1 cellular context compared by ENCODE assay signal in genomic region chr5:172564187-172564586, GRCh38.
TF ChIP-seq lines count a peak whose summit lies in the region.

No MANE protein-coding gene starts in this region.

TF ChIP-seq in HepG2, 621 proteins besides CTCF, POLR2A, EP300 and RAD21 (continued from another document and continues in another):
- TF ChIP-seq RXRA (CRISPR knock-in tag; IDR thresholded peaks at IDR 0.05) (peak; percentile 53; the same call in 1 of the 2 replicates), RFX3 (CRISPR knock-in tag; IDR thresholded peaks at IDR 0.05) (no peak), NFIB (CRISPR knock-in tag; IDR thresholded peaks at IDR 0.05; ENCODE audit: borderline replicate concordance) (no peak), ZNF652 (CRISPR knock-in tag; IDR thresholded peaks at IDR 0.05; ENCODE audit: borderline replicate concordance, low read depth) (no peak), MTF1 (CRISPR knock-in tag; IDR thresholded peaks at IDR 0.05) (no peak), ZNF251 (CRISPR knock-in tag; IDR thresholded peaks at IDR 0.05) (no peak), SMARCC2 (IDR thresholded peaks at IDR 0.05) (no peak), ZNF44 (CRISPR knock-in tag; IDR thresholded peaks at IDR 0.05) (no peak), EZH2 (conservative IDR thresholded peaks at IDR 0.05; ENCODE audit: low read depth, low read length) (no peak), ZNF761 (CRISPR knock-in tag; conservative IDR thresholded peaks at IDR 0.05) (no peak), ATF7 (IDR thresholded peaks at IDR 0.05) (no peak), ATF7 (CRISPR knock-in tag; IDR thresholded peaks at IDR 0.05) (peak; percentile 38; the same call in 1 of the 2 replicates), RFXAP (CRISPR knock-in tag; IDR thresholded peaks at IDR 0.05; ENCODE audit: borderline replicate concordance) (no peak), ZNF281 (CRISPR knock-in tag; IDR thresholded peaks at IDR 0.05; ENCODE audit: borderline replicate concordance) (peak; percentile 19; the same call in 1 of the 2 replicates), BORCS8-MEF2B (CRISPR knock-in tag; IDR thresholded peaks at IDR 0.05) (peak; percentile 78; the same call in 1 of the 2 replicates), ZBTB2 (CRISPR knock-in tag; IDR thresholded peaks at IDR 0.05; ENCODE audit: low read depth) (no peak), SIN3A (IDR thresholded peaks at IDR 0.05; ENCODE audit: borderline replicate concordance, low read depth, low read length) (no peak), TARDBP (CRISPR knock-in tag; IDR thresholded peaks at IDR 0.05) (peak; percentile 67; the same call in 1 of the 2 replicates), SP1 (IDR thresholded peaks at IDR 0.05) (no peak), SP1 (CRISPR knock-in tag; IDR thresholded peaks at IDR 0.05) (no peak), CCAR2 (optimal IDR thresholded peaks at IDR 0.05; ENCODE audit: low read depth, low read length) (no peak), ZNF816 (CRISPR knock-in tag; IDR thresholded peaks at IDR 0.05; ENCODE audit: borderline replicate concordance) (no peak), TCF12 (IDR thresholded peaks at IDR 0.05) (no peak), TCF12 (CRISPR knock-in tag; IDR thresholded peaks at IDR 0.05) (no peak), ZNF777 (CRISPR knock-in tag; IDR thresholded peaks at IDR 0.05) (no peak), ZNF337 (CRISPR knock-in tag; IDR thresholded peaks at IDR 0.05; ENCODE audit: borderline replicate concordance, low read depth) (no peak), ZNF124 (CRISPR knock-in tag; IDR thresholded peaks at IDR 0.05) (no peak), NR2F6 (IDR thresholded peaks at IDR 0.05) (peak; percentile 47; the same call in 1 of the 2 replicates), NR2F6 (CRISPR knock-in tag; IDR thresholded peaks at IDR 0.05) (peak; percentile 44; the same call in 1 of the 2 replicates)
- TF ChIP-seq, protein P1, sequence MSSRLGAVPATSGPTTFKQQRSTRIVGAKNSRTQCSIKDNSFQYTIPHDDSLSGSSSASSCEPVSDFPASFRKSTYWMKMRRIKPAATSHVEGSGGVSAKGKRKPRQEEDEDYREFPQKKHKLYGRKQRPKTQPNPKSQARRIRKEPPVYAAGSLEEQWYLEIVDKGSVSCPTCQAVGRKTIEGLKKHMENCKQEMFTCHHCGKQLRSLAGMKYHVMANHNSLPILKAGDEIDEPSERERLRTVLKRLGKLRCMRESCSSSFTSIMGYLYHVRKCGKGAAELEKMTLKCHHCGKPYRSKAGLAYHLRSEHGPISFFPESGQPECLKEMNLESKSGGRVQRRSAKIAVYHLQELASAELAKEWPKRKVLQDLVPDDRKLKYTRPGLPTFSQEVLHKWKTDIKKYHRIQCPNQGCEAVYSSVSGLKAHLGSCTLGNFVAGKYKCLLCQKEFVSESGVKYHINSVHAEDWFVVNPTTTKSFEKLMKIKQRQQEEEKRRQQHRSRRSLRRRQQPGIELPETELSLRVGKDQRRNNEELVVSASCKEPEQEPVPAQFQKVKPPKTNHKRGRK (CRISPR knock-in tag; IDR thresholded peaks at IDR 0.05) = no peak
- TF ChIP-seq, protein P2, sequence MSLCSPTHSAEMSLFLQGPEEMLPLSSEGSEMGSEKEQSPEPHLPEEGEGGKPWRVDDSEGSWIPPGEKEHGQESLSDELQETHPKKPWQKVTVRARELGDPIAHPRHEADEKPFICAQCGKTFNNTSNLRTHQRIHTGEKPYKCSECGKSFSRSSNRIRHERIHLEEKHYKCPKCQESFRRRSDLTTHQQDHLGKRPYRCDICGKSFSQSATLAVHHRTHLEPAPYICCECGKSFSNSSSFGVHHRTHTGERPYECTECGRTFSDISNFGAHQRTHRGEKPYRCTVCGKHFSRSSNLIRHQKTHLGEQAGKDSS (CRISPR knock-in tag; IDR thresholded peaks at IDR 0.05; ENCODE audit: borderline replicate concordance, low read depth) = peak; percentile 67; the same call in 1 of the 2 replicates
- TF ChIP-seq, protein P3, sequence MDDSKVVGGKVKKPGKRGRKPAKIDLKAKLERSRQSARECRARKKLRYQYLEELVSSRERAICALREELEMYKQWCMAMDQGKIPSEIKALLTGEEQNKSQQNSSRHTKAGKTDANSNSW (CRISPR knock-in tag; IDR thresholded peaks at IDR 0.05; ENCODE audit: borderline replicate concordance) = no peak
- TF ChIP-seq, protein P4, sequence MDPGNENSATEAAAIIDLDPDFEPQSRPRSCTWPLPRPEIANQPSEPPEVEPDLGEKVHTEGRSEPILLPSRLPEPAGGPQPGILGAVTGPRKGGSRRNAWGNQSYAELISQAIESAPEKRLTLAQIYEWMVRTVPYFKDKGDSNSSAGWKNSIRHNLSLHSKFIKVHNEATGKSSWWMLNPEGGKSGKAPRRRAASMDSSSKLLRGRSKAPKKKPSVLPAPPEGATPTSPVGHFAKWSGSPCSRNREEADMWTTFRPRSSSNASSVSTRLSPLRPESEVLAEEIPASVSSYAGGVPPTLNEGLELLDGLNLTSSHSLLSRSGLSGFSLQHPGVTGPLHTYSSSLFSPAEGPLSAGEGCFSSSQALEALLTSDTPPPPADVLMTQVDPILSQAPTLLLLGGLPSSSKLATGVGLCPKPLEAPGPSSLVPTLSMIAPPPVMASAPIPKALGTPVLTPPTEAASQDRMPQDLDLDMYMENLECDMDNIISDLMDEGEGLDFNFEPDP (CRISPR knock-in tag; conservative IDR thresholded peaks at IDR 0.05) = no peak
- TF ChIP-seq, protein P5, sequence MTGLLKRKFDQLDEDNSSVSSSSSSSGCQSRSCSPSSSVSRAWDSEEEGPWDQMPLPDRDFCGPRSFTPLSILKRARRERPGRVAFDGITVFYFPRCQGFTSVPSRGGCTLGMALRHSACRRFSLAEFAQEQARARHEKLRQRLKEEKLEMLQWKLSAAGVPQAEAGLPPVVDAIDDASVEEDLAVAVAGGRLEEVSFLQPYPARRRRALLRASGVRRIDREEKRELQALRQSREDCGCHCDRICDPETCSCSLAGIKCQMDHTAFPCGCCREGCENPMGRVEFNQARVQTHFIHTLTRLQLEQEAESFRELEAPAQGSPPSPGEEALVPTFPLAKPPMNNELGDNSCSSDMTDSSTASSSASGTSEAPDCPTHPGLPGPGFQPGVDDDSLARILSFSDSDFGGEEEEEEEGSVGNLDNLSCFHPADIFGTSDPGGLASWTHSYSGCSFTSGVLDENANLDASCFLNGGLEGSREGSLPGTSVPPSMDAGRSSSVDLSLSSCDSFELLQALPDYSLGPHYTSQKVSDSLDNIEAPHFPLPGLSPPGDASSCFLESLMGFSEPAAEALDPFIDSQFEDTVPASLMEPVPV (CRISPR knock-in tag; IDR thresholded peaks at IDR 0.05) = no peak
- TF ChIP-seq, protein P6, sequence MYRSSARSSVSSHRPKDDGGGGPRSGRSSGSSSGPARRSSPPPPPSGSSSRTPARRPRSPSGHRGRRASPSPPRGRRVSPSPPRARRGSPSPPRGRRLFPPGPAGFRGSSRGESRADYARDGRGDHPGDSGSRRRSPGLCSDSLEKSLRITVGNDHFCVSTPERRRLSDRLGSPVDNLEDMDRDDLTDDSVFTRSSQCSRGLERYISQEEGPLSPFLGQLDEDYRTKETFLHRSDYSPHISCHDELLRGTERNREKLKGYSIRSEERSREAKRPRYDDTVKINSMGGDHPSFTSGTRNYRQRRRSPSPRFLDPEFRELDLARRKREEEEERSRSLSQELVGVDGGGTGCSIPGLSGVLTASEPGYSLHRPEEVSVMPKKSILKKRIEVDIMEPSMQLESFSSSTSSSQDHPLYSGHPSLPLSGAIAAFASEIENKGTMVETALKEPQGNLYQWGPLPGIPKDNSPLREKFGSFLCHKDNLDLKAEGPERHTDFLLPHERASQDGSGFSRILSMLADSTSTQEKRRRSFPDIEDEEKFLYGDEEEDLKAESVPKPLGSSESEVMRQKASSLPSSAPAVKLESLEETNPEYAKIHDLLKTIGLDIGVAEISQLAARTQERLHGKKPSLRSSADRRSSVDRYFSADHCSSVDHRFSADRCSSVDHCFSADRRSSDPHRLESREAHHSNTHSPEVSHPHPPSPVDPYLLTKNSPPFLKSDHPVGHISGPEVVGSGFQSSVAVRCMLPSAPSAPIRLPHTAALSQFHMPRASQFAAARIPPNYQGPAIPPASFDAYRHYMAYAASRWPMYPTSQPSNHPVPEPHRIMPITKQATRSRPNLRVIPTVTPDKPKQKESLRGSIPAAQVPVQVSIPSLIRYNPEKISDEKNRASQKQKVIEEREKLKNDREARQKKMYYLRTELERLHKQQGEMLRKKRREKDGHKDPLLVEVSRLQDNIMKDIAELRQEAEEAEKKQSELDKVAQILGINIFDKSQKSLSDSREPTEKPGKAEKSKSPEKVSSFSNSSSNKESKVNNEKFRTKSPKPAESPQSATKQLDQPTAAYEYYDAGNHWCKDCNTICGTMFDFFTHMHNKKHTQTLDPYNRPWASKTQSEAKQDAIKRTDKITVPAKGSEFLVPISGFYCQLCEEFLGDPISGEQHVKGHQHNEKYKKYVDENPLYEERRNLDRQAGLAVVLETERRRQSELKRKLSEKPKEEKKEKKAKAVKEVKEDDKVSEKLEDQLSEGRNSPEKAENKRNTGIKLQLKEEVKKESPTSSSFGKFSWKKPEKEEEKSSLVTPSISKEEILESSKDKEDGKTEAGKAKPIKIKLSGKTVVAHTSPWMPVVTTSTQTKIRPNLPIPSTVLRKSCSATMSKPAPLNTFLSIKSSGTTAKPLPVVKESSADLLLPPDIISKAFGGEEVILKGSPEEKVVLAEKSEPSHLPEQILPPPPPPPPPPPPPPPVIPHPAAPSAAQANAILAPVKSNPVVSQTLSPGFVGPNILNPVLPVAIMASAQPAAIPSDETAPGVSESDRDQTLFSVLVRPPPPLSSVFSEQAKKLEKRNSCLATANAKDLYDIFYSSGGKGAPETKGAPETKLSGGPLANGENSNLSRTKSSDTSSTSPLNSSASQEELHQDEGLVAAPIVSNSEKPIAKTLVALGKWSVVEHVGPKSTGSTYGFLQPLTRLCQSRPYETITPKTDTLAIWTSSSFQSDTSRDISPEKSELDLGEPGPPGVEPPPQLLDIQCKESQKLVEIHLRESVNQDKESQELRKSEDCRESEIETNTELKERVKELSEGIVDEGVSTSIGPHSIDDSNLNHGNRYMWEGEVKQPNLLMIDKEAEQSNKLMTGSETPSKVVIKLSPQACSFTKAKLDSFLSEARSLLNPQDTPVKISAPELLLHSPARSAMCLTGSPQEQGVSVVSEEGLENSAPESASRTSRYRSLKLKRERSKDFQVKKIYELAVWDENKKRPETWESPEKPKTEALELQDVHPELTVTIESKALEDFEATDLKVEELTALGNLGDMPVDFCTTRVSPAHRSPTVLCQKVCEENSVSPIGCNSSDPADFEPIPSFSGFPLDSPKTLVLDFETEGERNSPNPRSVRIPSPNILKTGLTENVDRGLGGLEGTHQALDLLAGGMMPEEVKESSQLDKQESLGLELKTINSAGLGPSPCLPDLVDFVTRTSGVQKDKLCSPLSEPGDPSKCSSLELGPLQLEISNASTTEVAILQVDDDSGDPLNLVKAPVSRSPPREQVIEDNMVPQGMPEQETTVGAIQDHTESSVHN (CRISPR knock-in tag; IDR thresholded peaks at IDR 0.05) = peak; percentile 78; the same call in 1 of the 2 replicates
- TF ChIP-seq, protein P7, sequence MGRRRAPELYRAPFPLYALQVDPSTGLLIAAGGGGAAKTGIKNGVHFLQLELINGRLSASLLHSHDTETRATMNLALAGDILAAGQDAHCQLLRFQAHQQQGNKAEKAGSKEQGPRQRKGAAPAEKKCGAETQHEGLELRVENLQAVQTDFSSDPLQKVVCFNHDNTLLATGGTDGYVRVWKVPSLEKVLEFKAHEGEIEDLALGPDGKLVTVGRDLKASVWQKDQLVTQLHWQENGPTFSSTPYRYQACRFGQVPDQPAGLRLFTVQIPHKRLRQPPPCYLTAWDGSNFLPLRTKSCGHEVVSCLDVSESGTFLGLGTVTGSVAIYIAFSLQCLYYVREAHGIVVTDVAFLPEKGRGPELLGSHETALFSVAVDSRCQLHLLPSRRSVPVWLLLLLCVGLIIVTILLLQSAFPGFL (CRISPR knock-in tag; IDR thresholded peaks at IDR 0.05) = no peak
